In the genomic region with DNA sequence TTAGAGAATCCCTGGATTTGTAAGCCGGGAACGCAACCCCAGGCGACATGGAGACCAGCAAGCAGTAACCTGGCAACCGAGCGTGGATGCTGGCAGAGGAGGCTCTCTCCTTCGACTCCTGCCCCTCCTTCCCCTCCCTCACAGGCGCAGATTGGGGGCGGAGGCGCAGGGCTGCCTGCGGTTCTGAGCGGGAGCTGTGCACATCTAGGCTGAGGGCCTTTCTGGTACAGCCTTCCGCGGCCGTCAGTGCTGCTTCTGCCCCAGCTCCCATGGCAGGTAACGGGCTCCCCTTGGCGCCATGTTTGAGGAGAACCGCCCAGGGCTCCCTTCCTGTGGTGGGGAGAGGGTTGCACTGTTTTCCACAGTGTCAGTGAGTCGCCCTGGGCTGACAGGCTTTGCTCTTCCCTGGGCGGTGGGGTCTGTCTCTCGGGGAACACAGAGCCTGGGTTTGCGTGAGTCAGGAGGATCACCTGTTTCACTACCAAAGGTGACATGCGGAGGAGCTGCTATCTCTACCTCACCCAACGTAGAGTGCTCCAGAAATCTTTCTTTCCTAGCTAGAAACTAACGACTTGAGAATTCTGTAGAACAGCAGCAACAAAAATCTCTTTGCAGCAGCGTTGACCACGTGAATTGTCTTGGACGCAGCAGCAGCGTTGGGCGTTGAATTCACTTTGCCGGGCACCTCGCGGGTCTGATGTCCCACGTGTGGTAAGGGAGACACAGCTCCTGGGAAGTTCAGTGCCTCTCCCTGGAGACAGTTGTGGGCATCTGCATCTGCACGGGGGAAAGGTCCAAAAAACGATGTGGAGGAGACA, we compare ENCODE assay signal across 9 cellular contexts.
A peak's percentile ranks its signal among the peaks of the same experiment; 100 is the strongest.
DNase-seq lines count a peak whose midpoint lies in the region; ATAC-seq and TF ChIP-seq lines count a peak whose summit lies in the region.
"Had no signal": no experiment of that assay in that cellular context is flagged by ENCODE, and none has a peak within 500 bp of the region (broad histone marks: within the 10 kb centered on the region; RNA-seq: fewer than 3 reads in every experiment).

No MANE protein-coding gene starts in this region.

- no peaks in the 10 kb centered on the region for H3K27me3 ChIP-seq in DND-41 (ENCODE audit: insufficient read depth, low read length, poor library complexity)
- H3K27me3 ChIP-seq in neuron (ENCODE audit: insufficient read depth, low read length): no peaks in the 10 kb centered on the region

- H3K36me3 ChIP-seq in DND-41 (ENCODE audit: insufficient read depth, low read length): no peaks in the 10 kb centered on the region
- H3K36me3 ChIP-seq in neuron (ENCODE audit: insufficient read depth, low read length): no peaks in the 10 kb centered on the region

- H3K4me1 ChIP-seq in DND-41 (ENCODE audit: insufficient read depth, low read length) (peaks cover 10% of the 10 kb centered on the region; the same call in 1 of the 2 replicates), neuron (ENCODE audit: insufficient read depth, low read length) (peaks cover 19% of the 10 kb centered on the region)

- ATAC-seq in DND-41 (ENCODE audit: insufficient read depth, low read depth): no peak

- H3K79me2 ChIP-seq in DND-41 (ENCODE audit: insufficient read depth, low read length): no peaks in the 10 kb centered on the region

- no peaks in the 10 kb centered on the region for H4K20me1 ChIP-seq in DND-41 (ENCODE audit: insufficient read depth, low read length)

- H3K9ac ChIP-seq in DND-41 (ENCODE audit: low read depth, low read length): no peak overlapping the region

- DNase-seq in DND-41: no peak
- peak; percentile 82 for DNase-seq in NCI-H1105 (lab: John Stamatoyannopoulos, UW)
- peak; percentile 83 for DNase-seq in ecto neural progenitor cell (ENCODE audit: low spot score)
- DNase-seq in germinal center (ENCODE audit: low spot score): no peak
- DNase-seq in stimulated activated CD4-positive, alpha-beta T cell treated with anti-CD3 and anti-CD28 coated beads, Interleukin-1b, Interleukin-23, amount 100 ng/mL, for 48 hours: no peak
- no peak for DNase-seq in NCI-H82 (lab: John Stamatoyannopoulos, UW)
- DNase-seq: activated CD4-positive, alpha-beta memory T cell treated with anti-CD3 and anti-CD28 coated beads, Interleukin-2, amount 10 ng/mL, durations not matched to agents 7 days and 5 days; central memory CD4-positive, alpha-beta T cell had no signal

- H3K27ac ChIP-seq in DND-41 (ENCODE audit: low read length): no peak overlapping the region

- no peak overlapping the region for H3K4me3 ChIP-seq in DND-41 (ENCODE audit: low read depth in 1 of 2, low read length in 2 of 2)
- peak overlapping the region; percentile 48 for H3K4me3 ChIP-seq in neuron (ENCODE audit: low read length)

- H3K4me2 ChIP-seq in DND-41 (ENCODE audit: insufficient read depth, low read length): no peak overlapping the region

- 0 out of 2 replicates have a peak overlapping the region, but pooled peaks have one; percentile 17 for H2AFZ ChIP-seq in DND-41 (ENCODE audit: low read depth, low read length)
- peak overlapping the region; percentile 37 for H2AFZ ChIP-seq in neuron (ENCODE audit: low read depth, low read length)

- no peak for TF ChIP-seq CTCF in DND-41 (IDR thresholded peaks at IDR 0.05; ENCODE audit: borderline replicate concordance, extremely low read depth, low read length, poor library complexity, severe bottlenecking)

- H3K9me3 ChIP-seq in DND-41 (ENCODE audit: insufficient read depth, low read length, severe bottlenecking) (no peaks in the 10 kb centered on the region), neuron (ENCODE audit: low read length) (no peaks in the 10 kb centered on the region)

Comparison
In these comparisons a context has a peak if more than half of its experiments do, and no peak if none do; other contexts are left out.
1. DNase-seq: peak in NCI-H1105 (single experiment) and ecto neural progenitor cell (single experiment); none in DND-41 (single experiment), germinal center (single experiment), stimulated activated CD4-positive, alpha-beta T cell treated with anti-CD3 and anti-CD28 coated beads, Interleukin-1b, Interleukin-23, amount 100 ng/mL, for 48 hours (single experiment) and NCI-H82 (single experiment).